In the genomic region with DNA sequence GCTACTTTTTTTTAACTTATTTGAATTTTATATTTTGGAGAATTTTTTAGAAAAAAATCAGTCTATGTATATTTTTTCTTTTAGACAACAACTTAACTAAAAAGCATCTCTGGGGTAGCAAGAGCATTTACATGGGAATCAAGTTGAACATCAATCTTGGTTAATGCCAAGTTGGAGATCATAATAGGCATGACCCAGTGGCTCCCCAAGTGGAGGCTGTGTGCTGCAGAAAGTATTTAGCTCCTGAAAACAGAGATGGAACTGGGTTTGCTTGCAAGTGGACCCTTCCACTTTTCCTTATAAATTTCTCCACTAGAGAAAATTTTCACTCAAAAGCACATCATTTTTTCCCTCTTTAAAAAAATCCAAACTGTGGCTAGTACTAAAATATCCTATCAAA, we compare ENCODE assay signal across 16 cellular contexts. TPM values are rescaled to one million over a fixed set of nuclear protein-coding genes. Genes with fewer than 3 reads are reported as not detected.
DNase-seq lines count a peak whose midpoint lies in the region; ATAC-seq and TF ChIP-seq lines count a peak whose summit lies in the region.
"Had no signal": no experiment of that assay in that cellular context is flagged by ENCODE, and none has a peak within 500 bp of the region (broad histone marks: within the 10 kb centered on the region; RNA-seq: fewer than 3 reads in every experiment).

No MANE protein-coding gene starts in this region.

- peak; percentile 35 for DNase-seq in ELR (ENCODE audit: low read depth)
- no peak for DNase-seq in HCT116 (ENCODE audit: low read depth, low spot score)
- DNase-seq in fibroblast of the aortic adventitia (ENCODE audit: low read depth), result no peak
- DNase-seq in NOMO-1 treated with DMSO at 0.1 percent for 48 hours (lab: John Stamatoyannopoulos, UW; ENCODE audit: unreplicated experiment), result no peak
- DNase-seq in upper lobe of left lung, result no peak
- DNase-seq in activated CD4-positive, CD25-positive, alpha-beta regulatory T cell treated with anti-CD3 and anti-CD28 coated beads, Interleukin-2, amount 50 U/mL, for 72 hours, result no peak
- DNase-seq: activated B cell treated with CpG ODN at 0.5 μM for 24 hours, H7, mesendoderm, NCI-H1092, NCI-H774, spleen, substantia nigra had no signal

- RAD21 ChIA-PET in HCT116 (lab: Charles Lee; ENCODE audit: low non-redundant PET in 1 of 2, low total read pairs in 2 of 2, uncharacterized antibody in 2 of 2, unreplicated experiment in 2 of 2), result interaction anchor here (0.5 to 2.7 kb wide), 5 partner anchors 13 to 292 kb away, joined by 3 to 28 read pairs (median 4); no protein-coding TSS in a partner anchor

- H4K20me1 ChIP-seq in HCT116 (ENCODE audit: insufficient read depth), result no peaks in the 10 kb centered on the region

- POLR2A ChIA-PET in HCT116 (lab: Charles Lee), result interaction anchor here (1.5 kb wide), 1 partner anchor 292 kb away, joined by 4 read pairs; no protein-coding TSS in a partner anchor

- no peaks in the 10 kb centered on the region for H3K79me2 ChIP-seq in HCT116 (ENCODE audit: insufficient read depth, low read length)

- peaks cover 21 to 29% of the 10 kb centered on the region in 2 experiments for H3K4me1 ChIP-seq in HCT116 (ENCODE audit: control insufficient read depth in 1 of 2, insufficient read depth in 2 of 2, low read length in 2 of 2)
- H3K4me1 ChIP-seq in upper lobe of left lung, result peaks cover 13 to 29% (median 21%) of the 10 kb centered on the region in 4 donors

- no peak overlapping the region for H3K9ac ChIP-seq in HCT116 (ENCODE audit: low read length)

- no peak overlapping the region for H3K4me2 ChIP-seq in HCT116 (ENCODE audit: low read length)

- no peaks in the 10 kb centered on the region for H3K9me3 ChIP-seq in HCT116 (ENCODE audit: control insufficient read depth in 1 of 2, insufficient read depth in 1 of 2, low read depth in 1 of 2, low read length in 2 of 2)
- H3K9me3 ChIP-seq in upper lobe of left lung, result no peaks in the 10 kb centered on the region
- H3K9me3 ChIP-seq: spleen had no signal

- intact Hi-C loops in HCT116 (cut with micrococcal nuclease), result no loop called here

- TF ChIP-seq RAD21 in HCT116 (IDR thresholded peaks at IDR 0.05; ENCODE audit: low read depth), result no peak

- TF ChIP-seq POLR2A in HCT116 (IDR thresholded peaks at IDR 0.05; ENCODE audit: borderline replicate concordance, extremely low read depth, insufficient read depth, insufficient read length), result no peak
- no peak for TF ChIP-seq POLR2A in upper lobe of left lung (IDR thresholded peaks at IDR 0.05)

- H3K36me3 ChIP-seq in HCT116 (ENCODE audit: control insufficient read depth in 1 of 2, insufficient read depth in 2 of 2, low read length in 2 of 2) (no peaks in the 10 kb centered on the region), upper lobe of left lung (no peaks in the 10 kb centered on the region)
- H3K36me3 ChIP-seq: spleen had no signal

- TF ChIP-seq CTCF in HCT116 (IDR thresholded peaks at IDR 0.05 in 2 of 3, conservative IDR thresholded peaks at IDR 0.05 in 1 of 3; ENCODE audit: borderline replicate concordance in 1 of 3, insufficient read depth in 1 of 3, low read depth in 2 of 3, low read length in 2 of 3) (peak; percentile 7 to 64 (median 43); a peak in 4 of 6 replicates), WI38 (IDR thresholded peaks at IDR 0.05; ENCODE audit: low read depth, low read length) (peak; percentile 18; the same call in 1 of the 2 replicates), fibroblast of the aortic adventitia (IDR thresholded peaks at IDR 0.05; ENCODE audit: insufficient read depth, low read length) (peak; percentile 24), upper lobe of left lung (IDR thresholded peaks at IDR 0.05) (peak in 1 of 6 experiments; percentile 5)

- no peak overlapping the region for H3K27ac ChIP-seq in HCT116 (ENCODE audit: low read depth, low read length)
- H3K27ac ChIP-seq in upper lobe of left lung, result no peak overlapping the region
- H3K27ac ChIP-seq: SK-N-MC had no signal

- CTCF ChIA-PET in HCT116 (lab: Charles Lee), result interaction anchor here (0.6 to 4.7 kb wide), 16 partner anchors 9 to 1714 kb away, joined by 3 to 130 read pairs (median 4); partner anchors contain the start of gene CAVIN2

- H3K4me3 ChIP-seq in HCT116 (replicated peaks in 1 of 2; ENCODE audit: low read depth in 1 of 2, low read length in 2 of 2) (no peak overlapping the region), WI38 (ENCODE audit: low read depth, low read length) (no peak overlapping the region), fibroblast of the aortic adventitia (ENCODE audit: low read depth, low read length) (no peak overlapping the region), upper lobe of left lung (no peak overlapping the region)
- H3K4me3 ChIP-seq: SK-N-MC, spleen had no signal

- H3K9me2 ChIP-seq in HCT116 (ENCODE audit: insufficient read depth), result no peaks in the 10 kb centered on the region

- no peak for TF ChIP-seq EP300 in upper lobe of left lung (IDR thresholded peaks at IDR 0.05)

- H3K27me3 ChIP-seq in HCT116 (ENCODE audit: insufficient read depth, low read length) (no peaks in the 10 kb centered on the region), upper lobe of left lung (no peaks in the 10 kb centered on the region)
- H3K27me3 ChIP-seq: spleen had no signal

- ATAC-seq in HCT116 (no peak), upper lobe of left lung (ENCODE audit: low FRiP score in 2 of 2) (no peak), HG03280 (IDR thresholded peaks at IDR 0.05; ENCODE audit: unreplicated experiment) (no peak)

- BruUV-seq in HCT116 (replicated peaks; lab: Mats Ljungman, UMichigan), result no TSS peak

- peak overlapping the region; percentile 92 for H2AFZ ChIP-seq in HCT116 (ENCODE audit: low read depth, low read length, poor library complexity, severe bottlenecking)

TF ChIP-seq in HCT116, 20 proteins besides CTCF, POLR2A, EP300 and RAD21:
- 0 out of 2 replicates have a peak, but pooled peaks have one; percentile 15 for TF ChIP-seq MAX (IDR thresholded peaks at IDR 0.05)
- TF ChIP-seq POLR2AphosphoS5 (IDR thresholded peaks at IDR 0.05; ENCODE audit: low read depth, low read length), result no peak

RNA-seq across cellular contexts. Expression of gene CAVIN2, which starts 23.9 kb away (rescaled TPM):
- total RNA-seq in HCT116 (2021; ENCODE audit: unreplicated experiment) (0.27 TPM), fibroblast of the aortic adventitia (ENCODE audit: low replicate concordance) (24.1 and 29.8 TPM in 2 replicates), upper lobe of left lung (100 to 1,000 TPM in 5 of 6 donors, 10 to 100 TPM in 1; 44.0 to 268 (median 173) TPM)
- polyA plus RNA-seq in HCT116 (2012), result 0.12 and 0.27 TPM in 2 replicates
- total RNA-seq: activated B cell treated with CpG ODN at 0.5 μM for 24 hours had no signal

Comparison
In these comparisons a context has a peak if more than half of its experiments do, and no peak if none do; other contexts are left out.
1. RNA of gene CAVIN2, which starts 23.9 kb away (total RNA-seq): 44.0 to 268 TPM in upper lobe of left lung and 24.1 to 29.8 TPM in fibroblast of the aortic adventitia; 0.27 TPM in HCT116 (single experiment); every median in the first group is over 10 times any median in the second.